ENCODE assay signal across 16 cellular contexts in genomic region chr3:171116802-171117395, GRCh38.
DNase-seq lines count a peak whose midpoint lies in the region; FAIRE-seq and TF ChIP-seq lines count a peak whose summit lies in the region.
"Had no signal": no experiment of that assay in that cellular context is flagged by ENCODE, and none has a peak within 500 bp of the region (broad histone marks: within the 10 kb centered on the region; RNA-seq: fewer than 3 reads in every experiment).

No MANE protein-coding gene starts in this region.

- no peaks in the 10 kb centered on the region for H4K20me1 ChIP-seq in keratinocyte (ENCODE audit: control insufficient read depth, extremely low read depth, insufficient read depth, low read length)

- FAIRE-seq in GM12892 (lab: Jason Lieb, UNC) (peak; percentile 21), keratinocyte (lab: Jason Lieb, UNC) (peak; percentile 5), HTR-8/SVneo (lab: Jason Lieb, UNC) (no peak)
- FAIRE-seq: D721Med had no signal

- H3K4me3 ChIP-seq in HUES48 (ENCODE audit: low read depth, low read length) (no peak overlapping the region), endodermal cell (ENCODE audit: low read length) (no peak overlapping the region), keratinocyte (ENCODE audit: control insufficient read depth in 2 of 3, extremely low read depth in 1 of 3, insufficient read depth in 2 of 3, low read depth in 1 of 3, low read length in 3 of 3) (no peak overlapping the region), MG63 (no peak overlapping the region)

- H3K27ac Mint-ChIP-seq in endodermal cell = peak overlapping the region; percentile 20

- H3K27ac ChIP-seq in HUES48 (ENCODE audit: low read depth, low read length) = peak overlapping the region; percentile 70
- no peak overlapping the region for H3K27ac ChIP-seq in endodermal cell (ENCODE audit: low read depth, low read length)
- no peak overlapping the region for H3K27ac ChIP-seq in keratinocyte (ENCODE audit: control insufficient read depth, insufficient read depth, low read length)
- H3K27ac ChIP-seq: C4-2B had no signal

- dilution Hi-C loops in keratinocyte (cut with MboI; ENCODE audit: extremely low pct_ligation_motif_present, low sequenced_read_pairs) = no loop called here

- H2AFZ ChIP-seq in keratinocyte (ENCODE audit: control insufficient read depth, low read length) = no peak overlapping the region

- H3K27me3 ChIP-seq in HUES48 (ENCODE audit: control insufficient read depth, insufficient read depth, low read length) (no peaks in the 10 kb centered on the region), endodermal cell (ENCODE audit: control insufficient read depth, insufficient read depth, low read length, poor library complexity, severe bottlenecking) (no peaks in the 10 kb centered on the region), keratinocyte (ENCODE audit: control insufficient read depth, extremely low read depth, insufficient read depth, low read length) (no peaks in the 10 kb centered on the region), MG63 (no peaks in the 10 kb centered on the region)

- H3K79me2 ChIP-seq in keratinocyte (ENCODE audit: control insufficient read depth, insufficient read depth, low read length) = no peaks in the 10 kb centered on the region

- peaks cover 17% of the 10 kb centered on the region for H3K36me3 Mint-ChIP-seq in endodermal cell (ENCODE audit: low read depth)

- no peaks in the 10 kb centered on the region for H3K9me3 ChIP-seq in HUES48 (ENCODE audit: control insufficient read depth, insufficient read depth, low read length)
- no peaks in the 10 kb centered on the region for H3K9me3 ChIP-seq in endodermal cell (ENCODE audit: control insufficient read depth, low read length)
- H3K9me3 ChIP-seq in keratinocyte (ENCODE audit: control insufficient read depth, low read depth, low read length) = no peaks in the 10 kb centered on the region
- no peaks in the 10 kb centered on the region for H3K9me3 ChIP-seq in MG63

- DNase-seq in GM12892 (ENCODE audit: insufficient read length) (no peak), endodermal cell (no peak), keratinocyte (ENCODE audit: low read depth, low spot score) (no peak), NCI-H2171 (lab: John Stamatoyannopoulos, UW) (no peak), HTR-8/SVneo (ENCODE audit: insufficient read length, low spot score) (no peak), MG63 (no peak)
- no peak for DNase-seq in activated CD8-positive, alpha-beta memory T cell treated with anti-CD3 and anti-CD28 coated beads, Interleukin-2, amount 50 U/mL, for 48 hours
- DNase-seq: AML-193, DMS79 treated with DMSO at 0.1 percent for 48 hours, KG1, NCI-H1436, NCI-H2029, NCI-H69 had no signal

- H3K4me1 ChIP-seq in HUES48 (ENCODE audit: control insufficient read depth, insufficient read depth, low read length) (peaks cover 9% of the 10 kb centered on the region), endodermal cell (ENCODE audit: control insufficient read depth, insufficient read depth, low read length) (no peaks in the 10 kb centered on the region), keratinocyte (ENCODE audit: control insufficient read depth, extremely low read depth, insufficient read depth, low read length) (peaks cover 10% of the 10 kb centered on the region)

- H3K4me2 ChIP-seq in keratinocyte (ENCODE audit: control insufficient read depth, extremely low read depth, insufficient read depth, low read depth, low read length) = no peak overlapping the region

- H3K36me3 ChIP-seq in HUES48 (ENCODE audit: control insufficient read depth, insufficient read depth, low read length) (no peaks in the 10 kb centered on the region), endodermal cell (ENCODE audit: control insufficient read depth, insufficient read depth, low read length) (no peaks in the 10 kb centered on the region), keratinocyte (ENCODE audit: control insufficient read depth in 2 of 2, extremely low read depth in 1 of 2, insufficient read depth in 2 of 2, low read length in 2 of 2) (peaks cover 0 to 5% of the 10 kb centered on the region in 2 experiments), MG63 (no peaks in the 10 kb centered on the region)

- TF ChIP-seq CTCF in endodermal cell (conservative IDR thresholded peaks at IDR 0.05) (no peak), keratinocyte (optimal IDR thresholded peaks at IDR 0.05 in 1 of 3, IDR thresholded peaks at IDR 0.05 in 1 of 3, conservative IDR thresholded peaks at IDR 0.05 in 1 of 3; ENCODE audit: extremely low read depth in 1 of 3, insufficient read depth in 2 of 3, low read length in 3 of 3) (no peak)

- TF ChIP-seq POLR2A in GM12892 (IDR thresholded peaks at IDR 0.05; ENCODE audit: low read depth, low read length) = no peak

- H3K27me3 Mint-ChIP-seq in endodermal cell (ENCODE audit: insufficient read depth) = no peaks in the 10 kb centered on the region

- 65 to 77% methylated on average over 2 of the region's 2 CpGs for WGBS in endodermal cell (ENCODE audit: insufficient coverage in 1 of 2, insufficient read length in 1 of 2), 2 experiments

- H3K9ac ChIP-seq in HUES48 (ENCODE audit: low read depth, low read length) (no peak overlapping the region), endodermal cell (ENCODE audit: extremely low read depth, low read length, poor library complexity, severe bottlenecking) (no peak overlapping the region), keratinocyte (ENCODE audit: control insufficient read depth, extremely low read depth, insufficient read depth, low read length) (no peak overlapping the region)

- H3K4me3 Mint-ChIP-seq in endodermal cell = no peak overlapping the region

- peaks cover 4% of the 10 kb centered on the region for H3K9me3 Mint-ChIP-seq in endodermal cell

- no peaks in the 10 kb centered on the region for H3K9me1 ChIP-seq in keratinocyte (ENCODE audit: control insufficient read depth, extremely low read depth, insufficient read depth, low read length)

- H3K4me1 Mint-ChIP-seq in endodermal cell = peaks cover 8% of the 10 kb centered on the region
